22 cellular contexts compared by ENCODE assay signal in the genomic region with DNA sequence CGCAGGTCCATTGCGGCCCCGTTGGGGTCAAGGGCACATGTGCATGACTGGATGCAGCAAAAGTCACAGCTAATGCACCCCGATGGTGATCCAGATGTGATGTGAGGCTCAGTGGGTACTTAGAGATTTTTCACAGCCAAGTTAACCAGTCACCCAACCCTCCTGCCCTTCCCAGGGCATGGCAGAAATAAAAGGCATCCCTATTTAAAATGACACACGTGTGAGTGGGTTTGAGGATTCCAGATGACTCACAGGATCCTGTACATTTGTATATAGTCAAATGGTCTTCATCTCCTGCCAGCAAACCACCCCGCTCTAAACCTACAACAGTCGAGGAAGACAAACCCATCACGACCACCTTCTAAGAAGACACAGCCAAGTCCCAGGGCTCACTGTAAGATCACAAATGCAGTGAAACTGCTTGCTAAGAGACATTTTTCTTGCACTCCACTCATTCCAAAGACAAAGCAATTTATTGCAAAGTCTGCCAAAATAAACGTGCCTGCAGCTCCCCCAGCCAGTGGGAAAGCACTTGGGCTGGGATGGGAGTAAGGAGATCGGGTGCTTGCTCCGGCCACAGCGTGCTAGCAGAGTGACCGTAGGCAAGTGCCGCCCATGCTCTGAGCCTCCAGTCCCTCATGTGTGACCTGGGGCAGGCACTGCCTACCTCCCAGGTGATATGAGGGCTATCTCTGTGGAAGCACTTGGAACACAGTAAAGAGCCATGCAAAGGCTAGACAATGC.
DNase-seq lines count a peak whose midpoint lies in the region; ATAC-seq and TF ChIP-seq lines count a peak whose summit lies in the region.
"Had no signal": no experiment of that assay in that cellular context is flagged by ENCODE, and none has a peak within 500 bp of the region (broad histone marks: within the 10 kb centered on the region; RNA-seq: fewer than 3 reads in every experiment).

No MANE protein-coding gene starts in this region.

- 69% methylated on average over 13 to 14 of the region's 14 CpGs for whole genome bisulfite sequencing in upper lobe of left lung, 2 donors

- no peaks in the 10 kb centered on the region for H3K36me3 Mint-ChIP-seq in activated CD8-positive, alpha-beta T cell treated with anti-CD3 and anti-CD28 coated beads, Interleukin-2, amount 10 ng/mL, durations not matched to agents 7 days and 5 days (ENCODE audit: low read depth)
- no peaks in the 10 kb centered on the region for H3K36me3 Mint-ChIP-seq in activated CD8-positive, alpha-beta T cell treated with anti-CD3 and anti-CD28 coated beads for 36 hours (ENCODE audit: low read depth)

- no peak overlapping the region for H3K27ac ChIP-seq in upper lobe of left lung
- H3K27ac ChIP-seq: BLaER1 treated with 17β-estradiol and CSF1 and Interleukin-3, amounts not matched to agents 10 nM and 100 nM; left lung; skin epidermis had no signal

- no peak overlapping the region for H3K4me3 Mint-ChIP-seq in activated CD8-positive, alpha-beta T cell treated with anti-CD3 and anti-CD28 coated beads, Interleukin-2, amount 10 ng/mL, durations not matched to agents 7 days and 5 days
- no peak overlapping the region for H3K4me3 Mint-ChIP-seq in activated CD8-positive, alpha-beta T cell treated with anti-CD3 and anti-CD28 coated beads for 36 hours
- H3K4me3 Mint-ChIP-seq: central memory CD8-positive, alpha-beta T cell; neural crest cell; stimulated activated naive CD8-positive, alpha-beta T cell treated with anti-CD3 and anti-CD28 coated beads, Interleukin-15, Interleukin-2, amounts not matched to agents 100 ng/mL and 50 ng/mL, for 24 hours had no signal

- H3K4me3 ChIP-seq in fibroblast of the aortic adventitia (ENCODE audit: low read depth, low read length) (no peak overlapping the region), upper lobe of left lung (no peak overlapping the region)
- H3K4me3 ChIP-seq: BLaER1 treated with 17β-estradiol and CSF1 and Interleukin-3, amounts not matched to agents 10 nM and 100 nM; left lung; skin epidermis had no signal

- no peaks in the 10 kb centered on the region for H3K4me1 Mint-ChIP-seq in activated CD8-positive, alpha-beta T cell treated with anti-CD3 and anti-CD28 coated beads, Interleukin-2, amount 10 ng/mL, durations not matched to agents 7 days and 5 days (ENCODE audit: low read depth)
- H3K4me1 Mint-ChIP-seq in activated CD8-positive, alpha-beta T cell treated with anti-CD3 and anti-CD28 coated beads for 36 hours (ENCODE audit: low read depth) = no peaks in the 10 kb centered on the region
- H3K4me1 Mint-ChIP-seq: central memory CD8-positive, alpha-beta T cell; neural crest cell had no signal

- no peaks in the 10 kb centered on the region for H3K9me3 ChIP-seq in upper lobe of left lung
- H3K9me3 ChIP-seq: BLaER1 treated with 17β-estradiol and CSF1 and Interleukin-3, amounts not matched to agents 10 nM and 100 nM; left lung had no signal

- H3K27me3 Mint-ChIP-seq in activated CD8-positive, alpha-beta T cell treated with anti-CD3 and anti-CD28 coated beads, Interleukin-2, amount 10 ng/mL, durations not matched to agents 7 days and 5 days (ENCODE audit: low read depth) = peaks cover 13% of the 10 kb centered on the region
- peaks cover 2% of the 10 kb centered on the region for H3K27me3 Mint-ChIP-seq in activated CD8-positive, alpha-beta T cell treated with anti-CD3 and anti-CD28 coated beads for 36 hours

- TF ChIP-seq EP300 in upper lobe of left lung (IDR thresholded peaks at IDR 0.05) = no peak

- no peak overlapping the region for H3K27ac Mint-ChIP-seq in activated CD8-positive, alpha-beta T cell treated with anti-CD3 and anti-CD28 coated beads, Interleukin-2, amount 10 ng/mL, durations not matched to agents 7 days and 5 days
- no peak overlapping the region for H3K27ac Mint-ChIP-seq in activated CD8-positive, alpha-beta T cell treated with anti-CD3 and anti-CD28 coated beads for 36 hours
- H3K27ac Mint-ChIP-seq: stimulated activated naive CD8-positive, alpha-beta T cell treated with anti-CD3 and anti-CD28 coated beads, Interleukin-15, Interleukin-2, amounts not matched to agents 100 ng/mL and 50 ng/mL, for 24 hours had no signal

- no peaks in the 10 kb centered on the region for H3K27me3 ChIP-seq in upper lobe of left lung

- DNase-seq in activated CD8-positive, alpha-beta T cell treated with anti-CD3 and anti-CD28 coated beads, Interleukin-2, amount 10 ng/mL, durations not matched to agents 7 days and 5 days = peak; percentile 8
- DNase-seq in activated CD8-positive, alpha-beta T cell treated with anti-CD3 and anti-CD28 coated beads for 36 hours = no peak
- DNase-seq in astrocyte of the hippocampus (ENCODE audit: low read depth, low spot score) (peak; percentile 68), fibroblast of the aortic adventitia (ENCODE audit: low read depth) (peak; percentile 56), stromal cell of bone marrow (ENCODE audit: low read depth) (peak; percentile 18), upper lobe of left lung (no peak)
- DNase-seq: activated CD4-positive, alpha-beta T cell treated with anti-CD3 and anti-CD28 coated beads, Interleukin-2, amount 50 U/mL, for 1 hour; amygdala; effector CD4-positive, alpha-beta T cell; glutamatergic neuron; left lung; NCI-H1436 treated with DMSO at 0.1 percent for 48 hours; NCI-H2171 treated with DMSO at 0.1 percent for 48 hours; SHP77 had no signal

- CTCF ChIA-PET in activated CD8-positive, alpha-beta T cell treated with anti-CD3 and anti-CD28 coated beads, Interleukin-2, amount 10 ng/mL, durations not matched to agents 7 days and 5 days (lab: Charles Lee) = no interaction called here
- CTCF ChIA-PET in activated CD8-positive, alpha-beta T cell treated with anti-CD3 and anti-CD28 coated beads for 36 hours (lab: Charles Lee) = no interaction called here

- no peaks in the 10 kb centered on the region for H3K9me3 Mint-ChIP-seq in activated CD8-positive, alpha-beta T cell treated with anti-CD3 and anti-CD28 coated beads, Interleukin-2, amount 10 ng/mL, durations not matched to agents 7 days and 5 days (ENCODE audit: insufficient read depth)
- no peaks in the 10 kb centered on the region for H3K9me3 Mint-ChIP-seq in activated CD8-positive, alpha-beta T cell treated with anti-CD3 and anti-CD28 coated beads for 36 hours
- H3K9me3 Mint-ChIP-seq: central memory CD8-positive, alpha-beta T cell; neural crest cell; stimulated activated naive CD8-positive, alpha-beta T cell treated with anti-CD3 and anti-CD28 coated beads, Interleukin-15, Interleukin-2, amounts not matched to agents 100 ng/mL and 50 ng/mL, for 24 hours had no signal

- H3K4me1 ChIP-seq in upper lobe of left lung = peaks cover 0 to 6% (median under 1%) of the 10 kb centered on the region in 4 donors

- no peak for TF ChIP-seq CTCF in activated CD8-positive, alpha-beta T cell treated with anti-CD3 and anti-CD28 coated beads for 36 hours (IDR thresholded peaks at IDR 0.05)
- TF ChIP-seq CTCF in fibroblast of the aortic adventitia (IDR thresholded peaks at IDR 0.05; ENCODE audit: insufficient read depth, low read length) (no peak), upper lobe of left lung (IDR thresholded peaks at IDR 0.05) (no peak)

- no peaks in the 10 kb centered on the region for H3K36me3 ChIP-seq in upper lobe of left lung
- H3K36me3 ChIP-seq: BLaER1 treated with 17β-estradiol and CSF1 and Interleukin-3, amounts not matched to agents 10 nM and 100 nM; left lung had no signal

- no peak for TF ChIP-seq POLR2A in upper lobe of left lung (IDR thresholded peaks at IDR 0.05)

- POLR2A ChIA-PET in activated CD8-positive, alpha-beta T cell treated with anti-CD3 and anti-CD28 coated beads, Interleukin-2, amount 10 ng/mL, durations not matched to agents 7 days and 5 days (lab: Charles Lee) = no interaction called here
- POLR2A ChIA-PET in activated CD8-positive, alpha-beta T cell treated with anti-CD3 and anti-CD28 coated beads for 36 hours (lab: Charles Lee) = no interaction called here

- no peak for ATAC-seq in activated CD8-positive, alpha-beta T cell treated with anti-CD3 and anti-CD28 coated beads, Interleukin-2, amount 10 ng/mL, durations not matched to agents 7 days and 5 days
- ATAC-seq in activated CD8-positive, alpha-beta T cell treated with anti-CD3 and anti-CD28 coated beads for 36 hours = no peak
- ATAC-seq in HG03095 (IDR thresholded peaks at IDR 0.05; ENCODE audit: unreplicated experiment) (no peak), upper lobe of left lung (ENCODE audit: low FRiP score in 2 of 2) (no peak), GM19324 (IDR thresholded peaks at IDR 0.05; ENCODE audit: low FRiP score, unreplicated experiment) (no peak)
- ATAC-seq: esophagus mucosa, left lung had no signal

- intact Hi-C loops in activated CD8-positive, alpha-beta T cell treated with anti-CD3 and anti-CD28 coated beads for 36 hours (cut with micrococcal nuclease) = no loop called here

Comparison
In these comparisons a context has a peak if more than half of its experiments do, and no peak if none do; other contexts are left out.
1. DNase-seq: peak in activated CD8-positive, alpha-beta T cell treated with anti-CD3 and anti-CD28 coated beads, Interleukin-2, amount 10 ng/mL, durations not matched to agents 7 days and 5 days (single experiment), astrocyte of the hippocampus (single experiment), fibroblast of the aortic adventitia (single experiment) and stromal cell of bone marrow (single experiment); none in activated CD8-positive, alpha-beta T cell treated with anti-CD3 and anti-CD28 coated beads for 36 hours (single experiment) and upper lobe of left lung (0 of 2).